In genomic region chr9:136690104-136690840, GRCh38 we compare ENCODE assay signal across 18 cellular contexts. TPM values are rescaled to one million over a fixed set of nuclear protein-coding genes. Genes with fewer than 3 reads are reported as not detected.
DNase-seq lines count a peak whose midpoint lies in the region; ATAC-seq and TF ChIP-seq lines count a peak whose summit lies in the region.
"Had no signal": no experiment of that assay in that cellular context is flagged by ENCODE, and none has a peak within 500 bp of the region (broad histone marks: within the 10 kb centered on the region; RNA-seq: fewer than 3 reads in every experiment).

No MANE protein-coding gene starts in this region.

- intact Hi-C loops in esophagus muscularis mucosa (cut with DNase I): loop anchor here (10.0 kb wide), 1 partner anchor 205 kb away; the partner anchor contains the start of gene SEC16A
- intact Hi-C loops in lower lobe of right lung (cut with DNase I): no loop called here
- intact Hi-C loops in transverse colon (cut with DNase I; ENCODE audit: low total_unique reads): no loop called here

- no peaks in the 10 kb centered on the region for H3K27me3 ChIP-seq in esophagus muscularis mucosa
- no peaks in the 10 kb centered on the region for H3K27me3 ChIP-seq in lower lobe of right lung (ENCODE audit: low read depth)
- H3K27me3 ChIP-seq in transverse colon: no peaks in the 10 kb centered on the region

- WGBS in esophagus muscularis mucosa: 71% methylated on average over 11 of the region's 26 CpGs
- 89% methylated on average over 26 of the region's 26 CpGs; no CpG with 5 or more reads in 1 of the 2 donors for WGBS in transverse colon (ENCODE audit: low coverage in 1 of 2), 2 donors

- H3K9me3 ChIP-seq in esophagus muscularis mucosa: no peaks in the 10 kb centered on the region
- H3K9me3 ChIP-seq in lower lobe of right lung: no peaks in the 10 kb centered on the region
- H3K9me3 ChIP-seq in transverse colon: no peaks in the 10 kb centered on the region

- H3K27ac ChIP-seq in esophagus muscularis mucosa (replicated peaks in 1 of 4): peak overlapping the region; percentile 68 to 89 (median 79)
- peak overlapping the region; percentile 54 for H3K27ac ChIP-seq in lower lobe of right lung
- H3K27ac ChIP-seq in transverse colon: peak overlapping the region in 3 of 4 donors; percentile 27 to 62 (median 40)

- H3K4me1 ChIP-seq in esophagus muscularis mucosa (peaks cover 53 to 67% (median 62%) of the 10 kb centered on the region in 4 donors), lower lobe of right lung (peaks cover 73% of the 10 kb centered on the region), transverse colon (peaks cover 48 to 83% (median 65%) of the 10 kb centered on the region in 4 donors)

- TF ChIP-seq POLR2A in esophagus muscularis mucosa (IDR thresholded peaks at IDR 0.05; ENCODE audit: low read depth) (no peak), transverse colon (IDR thresholded peaks at IDR 0.05) (no peak)

- in situ Hi-C loops in transverse colon (cut with MboI; ENCODE audit: low pct_ligation_motif_present in 1 of 4, low pct_unique_long_range_greater_than_20kb in 1 of 4, low sequenced_read_pairs in 3 of 4): no loop called here

- TF ChIP-seq CTCF in esophagus muscularis mucosa (IDR thresholded peaks at IDR 0.05) (no peak), lower lobe of right lung (IDR thresholded peaks at IDR 0.05) (no peak), transverse colon (IDR thresholded peaks at IDR 0.05) (no peak)

- TF ChIP-seq EP300 in esophagus muscularis mucosa (IDR thresholded peaks at IDR 0.05) (no peak), transverse colon (IDR thresholded peaks at IDR 0.05; ENCODE audit: low read depth) (no peak)

- H3K4me3 ChIP-seq in esophagus muscularis mucosa (no peak overlapping the region), lower lobe of right lung (no peak overlapping the region), transverse colon (no peak overlapping the region)

- peak; percentile 54 for DNase-seq in DMS53 (lab: John Stamatoyannopoulos, UW)
- DNase-seq in DMS53 treated with DMSO at 0.1 percent for 48 hours (lab: John Stamatoyannopoulos, UW; ENCODE audit: unreplicated experiment): no peak
- DNase-seq in esophagus muscularis mucosa (ENCODE audit: extremely low spot score): no peak
- DNase-seq in lower lobe of right lung: no peak
- no peak for DNase-seq in transverse colon
- DNase-seq: 8988T; activated CD8-positive, alpha-beta T cell treated with anti-CD3 and anti-CD28 coated beads, Interleukin-2, amount 10 ng/mL, durations not matched to agents 7 days and 5 days; activated T-cell treated with anti-CD3 and anti-CD28 coated beads, Interleukin-2, amount 50 U/mL, for 4 hours; NCI-H1694; small intestine; stimulated activated CD4-positive, alpha-beta T cell treated with anti-CD3 and anti-CD28 coated beads, Interleukin-4, amount 100 ng/mL, for 24 hours had no signal

- H3K36me3 ChIP-seq in esophagus muscularis mucosa (no peaks in the 10 kb centered on the region), lower lobe of right lung (no peaks in the 10 kb centered on the region), transverse colon (no peaks in the 10 kb centered on the region)

- ATAC-seq in lower lobe of right lung: no peak
- ATAC-seq in HG03342 (IDR thresholded peaks at IDR 0.05; ENCODE audit: unreplicated experiment): no peak
- ATAC-seq in HG02870 (IDR thresholded peaks at IDR 0.05; ENCODE audit: unreplicated experiment): no peak
- ATAC-seq in GM21390 (IDR thresholded peaks at IDR 0.05; ENCODE audit: unreplicated experiment): no peak
- ATAC-seq: activated CD8-positive, alpha-beta T cell treated with anti-CD3 and anti-CD28 coated beads, Interleukin-2, amount 10 ng/mL, durations not matched to agents 7 days and 5 days; activated naive CD4-positive, alpha-beta T cell treated with anti-CD3 and anti-CD28 coated beads, Interleukin-2, amount 50 U/mL, for 72 hours; activated T-cell treated with anti-CD3 and anti-CD28 coated beads, Interleukin-2, amount 50 U/mL, for 4 hours had no signal

RNA-seq across cellular contexts. Expression of gene AGPAT2, which starts 3.0 kb away (rescaled TPM):
- total RNA-seq in esophagus muscularis mucosa (10 to 100 TPM; 22.0 to 52.8 (median 39.3) TPM), lower lobe of right lung (106 TPM), transverse colon (100 to 1,000 TPM; 245 to 441 (median 290) TPM)

RNA-seq across cellular contexts. Expression of gene DIPK1B, which starts 22.1 kb away (rescaled TPM):
- 10 to 100 TPM in 3 of 4 donors, 1 to 10 TPM in 1; 6.6 to 27.8 (median 21.5) TPM for total RNA-seq in esophagus muscularis mucosa
- 15.1 TPM for total RNA-seq in lower lobe of right lung
- total RNA-seq in transverse colon: 10 to 100 TPM in 1 of 4 donors, 1 to 10 TPM in 3; 3.5 to 12.3 (median 3.9) TPM
- total RNA-seq: MCF 10A had no signal

RNA-seq across cellular contexts. Expression of gene EGFL7, which starts 27.6 kb away (rescaled TPM):
- total RNA-seq in esophagus muscularis mucosa (100 to 1,000 TPM in 1 of 4 donors, 10 to 100 TPM in 3; 33.2 to 134 (median 78.7) TPM), lower lobe of right lung (230 TPM), transverse colon (10 to 100 TPM; 12.3 to 64.7 (median 33.6) TPM)

RNA-seq across cellular contexts. Expression of gene LCN10, which starts 52.5 kb away (rescaled TPM):
- total RNA-seq in esophagus muscularis mucosa: 10 to 100 TPM in 2 of 4 donors, 1 to 10 TPM in 2; 7.0 to 12.6 (median 9.8) TPM
- total RNA-seq in lower lobe of right lung: 2.5 TPM
- 10 to 100 TPM in 1 of 4 donors, 1 to 10 TPM in 2, under 1 TPM in 1; 0.96 to 33.6 (median 3.3) TPM for total RNA-seq in transverse colon
- total RNA-seq: MCF 10A had no signal

RNA-seq across cellular contexts. Expression of gene LCN6, which starts 58.1 kb away (rescaled TPM):
- total RNA-seq in esophagus muscularis mucosa (10 to 100 TPM; 12.5 to 32.0 (median 23.9) TPM), lower lobe of right lung (2.9 TPM), transverse colon (1 to 10 TPM in 2 of 4 donors, not detected in 2; 1.1 to 2.9 TPM)
- total RNA-seq: activated CD8-positive, alpha-beta T cell treated with anti-CD3 and anti-CD28 coated beads, Interleukin-2, amount 10 ng/mL, durations not matched to agents 7 days and 5 days; activated naive CD4-positive, alpha-beta T cell treated with anti-CD3 and anti-CD28 coated beads, Interleukin-2, amount 50 U/mL, for 72 hours; activated T-cell treated with anti-CD3 and anti-CD28 coated beads, Interleukin-2, amount 50 U/mL, for 4 hours; B cell; fibroblast of villous mesenchyme; MCF 10A had no signal
